Comparison of ENCODE assay signal across 9 cellular contexts in genomic region chr12:4118017-4118510, GRCh38.
DNase-seq lines count a peak whose midpoint lies in the region; ATAC-seq and TF ChIP-seq lines count a peak whose summit lies in the region.
"Had no signal": no experiment of that assay in that cellular context is flagged by ENCODE, and none has a peak within 500 bp of the region (broad histone marks: within the 10 kb centered on the region; RNA-seq: fewer than 3 reads in every experiment).

No MANE protein-coding gene starts in this region.

- TF ChIP-seq POLR2A in NB4 (IDR thresholded peaks at IDR 0.05; ENCODE audit: extremely low read depth, insufficient read length) = no peak

- peaks cover 0 to 21% (median 0%) of the 10 kb centered on the region in 45 donors for H3K27me3 ChIP-seq in dorsolateral prefrontal cortex

- H3K4me1 Mint-ChIP-seq in HFFc6 (ENCODE audit: low read depth) = peaks cover 21% of the 10 kb centered on the region; the same call in 1 of the 2 replicates
- H3K4me1 Mint-ChIP-seq in naive thymus-derived CD8-positive, alpha-beta T cell = peaks cover 22 to 50% (median 34%) of the 10 kb centered on the region in 4 donors

- peaks cover 9% of the 10 kb centered on the region for H3K27me3 Mint-ChIP-seq in HFFc6 (ENCODE audit: insufficient read depth)
- H3K27me3 Mint-ChIP-seq in naive thymus-derived CD8-positive, alpha-beta T cell = no peaks in the 10 kb centered on the region

- DNase-seq in HFFc6 (peak; percentile 31), NB4 (ENCODE audit: low read depth) (peak; percentile 29), choroid plexus epithelial cell (ENCODE audit: low read depth) (peak; percentile 64), occipital lobe (lab: John Stamatoyannopoulos, UW) (no peak), NCI-H748 treated with DMSO at 0.1 percent for 48 hours (lab: John Stamatoyannopoulos, UW) (no peak), dorsolateral prefrontal cortex (no peak)
- peak in 4 of 10 donors; percentile 11 to 49 (median 32) for DNase-seq in naive thymus-derived CD8-positive, alpha-beta T cell

- intact Hi-C loops in dorsolateral prefrontal cortex (cut with DNase I) = no loop called here

- no peak overlapping the region; the same call in 1 of the 2 replicates for H3K27ac Mint-ChIP-seq in HFFc6
- H3K27ac Mint-ChIP-seq in naive thymus-derived CD8-positive, alpha-beta T cell = peak overlapping the region in 9 of 10 donors; percentile 56 to 91 (median 79)

- peak; percentile 43 for ATAC-seq in GM18517 (IDR thresholded peaks at IDR 0.05; ENCODE audit: unreplicated experiment)
- peak; percentile 71 to 75 for ATAC-seq in naive thymus-derived CD8-positive, alpha-beta T cell

- peaks cover 15% of the 10 kb centered on the region for H3K9me3 Mint-ChIP-seq in HFFc6
- no peaks in the 10 kb centered on the region for H3K9me3 Mint-ChIP-seq in naive thymus-derived CD8-positive, alpha-beta T cell

- TF ChIP-seq CTCF in HFFc6 (IDR thresholded peaks at IDR 0.05) (no peak), NB4 (IDR thresholded peaks at IDR 0.05; ENCODE audit: low read depth, low read length) (no peak), choroid plexus epithelial cell (conservative IDR thresholded peaks at IDR 0.05; ENCODE audit: low read depth, low read length) (no peak), dorsolateral prefrontal cortex (IDR thresholded peaks at IDR 0.05 in 54 of 56, conservative IDR thresholded peaks at IDR 0.05 in 2 of 56; ENCODE audit: low read depth in 1 of 56, partially characterized antibody in 56 of 56) (no peak)

- peaks cover 3% of the 10 kb centered on the region; the same call in 1 of the 2 replicates for H3K36me3 Mint-ChIP-seq in HFFc6 (ENCODE audit: low read depth)
- H3K36me3 Mint-ChIP-seq in naive thymus-derived CD8-positive, alpha-beta T cell = no peaks in the 10 kb centered on the region

- H3K4me3 Mint-ChIP-seq in HFFc6 = peak overlapping the region; percentile 23; the same call in 1 of the 2 replicates
- peak overlapping the region; percentile 64 to 84 (median 75) for H3K4me3 Mint-ChIP-seq in naive thymus-derived CD8-positive, alpha-beta T cell

- POLR2A ChIA-PET in naive thymus-derived CD8-positive, alpha-beta T cell (lab: Charles Lee) = interaction anchor here (0.8 to 1.3 kb wide), 2 partner anchors 12 to 151 kb away, joined by 3 to 4 read pairs; no protein-coding TSS in a partner anchor

- no peak overlapping the region for H3K4me3 ChIP-seq in NB4 (ENCODE audit: low read depth, low read length)
- H3K4me3 ChIP-seq in choroid plexus epithelial cell (ENCODE audit: low read depth, low read length) = no peak overlapping the region
- H3K4me3 ChIP-seq in dorsolateral prefrontal cortex = no peak overlapping the region

- no peak overlapping the region for H3K27ac ChIP-seq in dorsolateral prefrontal cortex
- H3K27ac ChIP-seq: parathyroid adenoma had no signal

Comparison
In these comparisons a context has a peak if more than half of its experiments do, and no peak if none do; other contexts are left out.
1. DNase-seq: peak in HFFc6 (single experiment), NB4 (single experiment) and choroid plexus epithelial cell (single experiment); none in occipital lobe (single experiment), NCI-H748 treated with DMSO at 0.1 percent for 48 hours (single experiment) and dorsolateral prefrontal cortex (0 of 10).